Comparison of ENCODE assay signal across 9 cellular contexts in the genomic region with DNA sequence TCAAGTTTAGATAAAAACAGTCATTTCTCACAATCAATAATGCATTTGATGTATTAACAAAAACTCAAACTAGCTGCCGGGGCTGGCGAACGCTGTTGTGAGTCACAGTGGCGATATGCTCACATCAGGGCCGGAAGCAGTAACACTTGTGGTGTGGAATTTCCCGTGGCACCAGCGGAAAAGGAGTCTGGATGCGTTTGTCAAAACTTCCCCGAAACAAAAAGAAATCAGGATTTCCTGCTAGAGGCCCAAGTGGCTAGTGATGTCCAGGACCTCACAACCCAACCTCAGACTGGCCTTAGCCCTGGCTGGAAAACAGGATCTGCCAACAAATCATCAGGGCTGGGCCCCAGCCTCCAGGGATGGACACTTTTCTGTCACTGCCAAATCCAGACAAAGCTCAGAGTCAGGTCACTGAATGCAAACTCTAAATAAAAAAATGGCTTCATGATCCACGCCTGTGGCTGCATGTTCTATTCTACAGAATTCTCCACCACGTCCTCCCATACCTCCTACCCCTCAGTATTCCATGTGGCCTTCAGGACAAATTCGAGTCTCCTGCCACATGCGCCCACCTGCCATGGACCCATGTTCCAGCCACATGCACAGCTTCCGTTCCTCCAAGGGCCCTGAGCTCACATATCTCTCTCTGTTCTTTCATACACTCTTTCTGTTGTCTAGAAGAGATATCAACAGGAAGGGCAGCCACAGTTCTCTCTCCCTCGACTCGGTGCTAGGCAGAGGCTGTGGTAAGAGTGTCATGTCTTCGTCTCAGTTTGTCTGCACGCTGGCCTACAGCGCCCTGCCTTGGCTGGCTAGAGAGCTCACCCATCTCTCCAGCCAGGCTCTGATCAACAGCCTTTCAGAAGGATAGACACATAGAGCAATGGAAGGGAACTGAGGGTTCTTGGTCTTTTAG. TPM values are rescaled to one million over a fixed set of nuclear protein-coding genes. Genes with fewer than 3 reads are reported as not detected.
A peak's percentile ranks its signal among the peaks of the same experiment; 100 is the strongest.
DNase-seq lines count a peak whose midpoint lies in the region; ATAC-seq and TF ChIP-seq lines count a peak whose summit lies in the region.
"Had no signal": no experiment of that assay in that cellular context is flagged by ENCODE, and none has a peak within 500 bp of the region (broad histone marks: within the 10 kb centered on the region; RNA-seq: fewer than 3 reads in every experiment).

No MANE protein-coding gene starts in this region.

- H3K36me3 ChIP-seq in BLaER1, result peaks cover 16% of the 10 kb centered on the region; the same call in 1 of the 2 replicates

- CTCF ChIA-PET in activated naive CD4-positive, alpha-beta T cell treated with anti-CD3 and anti-CD28 coated beads, Interleukin-2, amount 10 ng/mL, durations not matched to agents 7 days and 5 days (lab: Charles Lee), result interaction anchor here (0.6 to 6.5 kb wide), 21 partner anchors 11 to 796 kb away, joined by 3 to 39 read pairs (median 4); a partner anchor contains a TSS

- no peaks in the 10 kb centered on the region for H3K27me3 ChIP-seq in BLaER1

- H3K27me3 Mint-ChIP-seq in activated naive CD4-positive, alpha-beta T cell treated with anti-CD3 and anti-CD28 coated beads, Interleukin-2, amount 10 ng/mL, durations not matched to agents 7 days and 5 days, result no peaks in the 10 kb centered on the region
- H3K27me3 Mint-ChIP-seq in mesothelial cell of epicardium (ENCODE audit: low read depth), result no peaks in the 10 kb centered on the region

- H3K9me3 Mint-ChIP-seq in activated naive CD4-positive, alpha-beta T cell treated with anti-CD3 and anti-CD28 coated beads, Interleukin-2, amount 10 ng/mL, durations not matched to agents 7 days and 5 days, result no peaks in the 10 kb centered on the region
- H3K9me3 Mint-ChIP-seq in mesothelial cell of epicardium, result no peaks in the 10 kb centered on the region

- no peak for TF ChIP-seq CTCF in mesothelial cell of epicardium (IDR thresholded peaks at IDR 0.05; ENCODE audit: unreplicated experiment)

- H4K20me1 ChIP-seq in BLaER1, result no peaks in the 10 kb centered on the region

- peak overlapping the region; percentile 97 for H3K27ac Mint-ChIP-seq in activated naive CD4-positive, alpha-beta T cell treated with anti-CD3 and anti-CD28 coated beads, Interleukin-2, amount 10 ng/mL, durations not matched to agents 7 days and 5 days
- peak overlapping the region; percentile 45 for H3K27ac Mint-ChIP-seq in mesothelial cell of epicardium

- DNase-seq in T follicular helper cell (ENCODE audit: low read depth) (peak; percentile 77), mesothelial cell of epicardium (ENCODE audit: low spot score in 2 of 2, unreplicated experiment in 2 of 2) (no peak), cerebellar nuclear complex (lab: John Stamatoyannopoulos, UW) (no peak)
- peak; percentile 83 for DNase-seq in activated naive CD4-positive, alpha-beta T cell treated with anti-CD3 and anti-CD28 coated beads, Interleukin-2, amount 10 ng/mL, durations not matched to agents 7 days and 5 days
- DNase-seq in stimulated activated naive CD4-positive, alpha-beta T cell (lab: John Stamatoyannopoulos, UW), result peak; percentile 70 to 80 (median 76)

- no peaks in the 10 kb centered on the region for H3K9me3 ChIP-seq in BLaER1

- H3K4me1 ChIP-seq in BLaER1, result peaks cover 71% of the 10 kb centered on the region

- H3K4me3 Mint-ChIP-seq in activated naive CD4-positive, alpha-beta T cell treated with anti-CD3 and anti-CD28 coated beads, Interleukin-2, amount 10 ng/mL, durations not matched to agents 7 days and 5 days, result peak overlapping the region; percentile 53
- H3K4me3 Mint-ChIP-seq in mesothelial cell of epicardium, result no peak overlapping the region

- ATAC-seq in HG02763 (IDR thresholded peaks at IDR 0.05; ENCODE audit: unreplicated experiment), result no peak
- no peak for ATAC-seq in HG02571 (IDR thresholded peaks at IDR 0.05; ENCODE audit: unreplicated experiment)

- peaks cover 26% of the 10 kb centered on the region for H3K36me3 Mint-ChIP-seq in activated naive CD4-positive, alpha-beta T cell treated with anti-CD3 and anti-CD28 coated beads, Interleukin-2, amount 10 ng/mL, durations not matched to agents 7 days and 5 days
- H3K36me3 Mint-ChIP-seq in mesothelial cell of epicardium, result peaks cover 6% of the 10 kb centered on the region

- H3K4me3 ChIP-seq in BLaER1, result no peak overlapping the region

- H3K4me2 ChIP-seq in BLaER1, result peak overlapping the region; percentile 60

- H3K9ac ChIP-seq in BLaER1, result no peak overlapping the region

- peak overlapping the region; percentile 43 for H3K27ac ChIP-seq in BLaER1
- H3K27ac ChIP-seq: C4-2B had no signal

- peaks cover 77% of the 10 kb centered on the region for H3K4me1 Mint-ChIP-seq in activated naive CD4-positive, alpha-beta T cell treated with anti-CD3 and anti-CD28 coated beads, Interleukin-2, amount 10 ng/mL, durations not matched to agents 7 days and 5 days
- peaks cover 27% of the 10 kb centered on the region for H3K4me1 Mint-ChIP-seq in mesothelial cell of epicardium

RNA-seq across cellular contexts. Expression of a gene that starts 35.4 kb away (rescaled TPM):
- 14.5 to 16.1 TPM (median 15.8 TPM) in 3 replicates for total RNA-seq in mesothelial cell of epicardium

RNA-seq across cellular contexts. Expression of a gene that starts 43.1 kb away (rescaled TPM):
- 2.1 to 2.7 TPM (median 2.3 TPM) in 3 replicates for total RNA-seq in mesothelial cell of epicardium

Comparison
In these comparisons a context has a peak if more than half of its experiments do, and no peak if none do; other contexts are left out.
1. DNase-seq: peak in T follicular helper cell (single experiment), activated naive CD4-positive, alpha-beta T cell treated with anti-CD3 and anti-CD28 coated beads, Interleukin-2, amount 10 ng/mL, durations not matched to agents 7 days and 5 days (single experiment) and stimulated activated naive CD4-positive, alpha-beta T cell (6 of 6); none in mesothelial cell of epicardium (0 of 2) and cerebellar nuclear complex (0 of 2).